ENCODE assay signal across 12 cellular contexts in genomic region chr11:16857186-16857585, GRCh38.
"Had no signal": no experiment of that assay in that cellular context is flagged by ENCODE, and none has a peak within 500 bp of the region (broad histone marks: within the 10 kb centered on the region; RNA-seq: fewer than 3 reads in every experiment).

No MANE protein-coding gene starts in this region.

- H3K4me3 ChIP-seq: dorsolateral prefrontal cortex, hepatocyte, left lung, SK-N-MC, tibial nerve had no signal

- H3K9me3 ChIP-seq: left lung, tibial nerve had no signal

- H3K4me1 ChIP-seq: left lung had no signal

- H2AFZ ChIP-seq: hepatocyte had no signal

- H3K27ac ChIP-seq: dorsolateral prefrontal cortex, hepatocyte, left lung, SK-N-MC had no signal

- H3K4me2 ChIP-seq: hepatocyte had no signal

- DNase-seq: activated CD4-positive, alpha-beta T cell treated with anti-CD3 and anti-CD28 coated beads for 48 hours; activated naive CD4-positive, alpha-beta T cell treated with Interleukin-2 at 50 U/mL for 16 hours; anterior cingulate cortex; left lung; nucleus accumbens; posterior cingulate gyrus; retina; stimulated activated CD4-positive, alpha-beta T cell treated with anti-CD3 and anti-CD28 coated beads, Interleukin-2, amount 100 ng/mL, for 48 hours had no signal

- H3K27me3 ChIP-seq: hepatocyte, left lung, tibial nerve had no signal
